Comparison of ENCODE assay signal across 1 cellular context in genomic region chr19:46782355-46783019, GRCh38.
TF ChIP-seq lines count a peak whose summit lies in the region.

No MANE protein-coding gene starts in this region.

TF ChIP-seq in K562, 482 proteins besides CTCF, POLR2A, EP300 and RAD21:
- TF ChIP-seq HNRNPL (IDR thresholded peaks at IDR 0.05; ENCODE audit: low read depth, low read length) (no peak), ZNF165 (CRISPR knock-in tag; IDR thresholded peaks at IDR 0.05; ENCODE audit: borderline replicate concordance) (no peak), ZNF24 (IDR thresholded peaks at IDR 0.05) (no peak), ADNP (tag; IDR thresholded peaks at IDR 0.05) (no peak), ZFP36 (IDR thresholded peaks at IDR 0.05; ENCODE audit: low read depth, low read length, partially characterized antibody) (peak; percentile 84), PBX2 (CRISPR knock-in tag; IDR thresholded peaks at IDR 0.05; ENCODE audit: low read depth) (no peak), PBX2 (tag; conservative IDR thresholded peaks at IDR 0.05; ENCODE audit: low read depth) (no peak), ZNF785 (CRISPR knock-in tag; IDR thresholded peaks at IDR 0.05) (no peak), CEBPB (tag; IDR thresholded peaks at IDR 0.05) (no peak), E4F1 (CRISPR knock-in tag; IDR thresholded peaks at IDR 0.05; ENCODE audit: borderline replicate concordance) (no peak), SUPT5H (IDR thresholded peaks at IDR 0.05) (0 out of 2 replicates have a peak, but pooled peaks have one; percentile 43), FOXP4 (CRISPR knock-in tag; IDR thresholded peaks at IDR 0.05; ENCODE audit: borderline replicate concordance) (0 out of 2 replicates have a peak, but pooled peaks have one; percentile 23), RBFOX2 (IDR thresholded peaks at IDR 0.05; ENCODE audit: low read depth, low read length) (peak; percentile 73), RERE (CRISPR knock-in tag; IDR thresholded peaks at IDR 0.05; ENCODE audit: borderline replicate concordance) (no peak), NCOA1 (IDR thresholded peaks at IDR 0.05; ENCODE audit: low read depth) (no peak), POLR2G (IDR thresholded peaks at IDR 0.05; ENCODE audit: low read depth, low read length) (peak; percentile 64), CBFA2T3 (IDR thresholded peaks at IDR 0.05) (no peak)
